In genomic region chr3:99721633-99722007, GRCh38 we compare ENCODE assay signal across 1 cellular context.
TF ChIP-seq lines count a peak whose summit lies in the region.

No MANE protein-coding gene starts in this region.

TF ChIP-seq in SK-N-SH, 30 proteins besides CTCF, POLR2A, EP300 and RAD21 (continued from another document):
- TF ChIP-seq REST (IDR thresholded peaks at IDR 0.05; ENCODE audit: low read depth, low read length), result no peak
TF ChIP-seq in SK-N-SH: peak in this region for 0.
